Comparison of ENCODE assay signal across 8 cellular contexts in genomic region chr1:66351913-66352312, GRCh38.
DNase-seq lines count a peak whose midpoint lies in the region; ATAC-seq and TF ChIP-seq lines count a peak whose summit lies in the region.

No MANE protein-coding gene starts in this region.

- H3K27me3 ChIP-seq in transverse colon (no peaks in the 10 kb centered on the region), tibial artery (no peaks in the 10 kb centered on the region)

- intact Hi-C loops in transverse colon (cut with DNase I; ENCODE audit: low total_unique reads): no loop called here
- intact Hi-C loops in tibial artery (cut with DNase I; ENCODE audit: low total_unique reads): loop anchor here (10.0 kb wide), 1 partner anchor 93 kb away; no protein-coding TSS in a partner anchor

- peak overlapping the region; percentile 56 for H3K4me3 ChIP-seq in GM12865 (ENCODE audit: low read depth, low read length)
- no peak overlapping the region for H3K4me3 ChIP-seq in transverse colon
- H3K4me3 ChIP-seq in tibial artery: no peak overlapping the region

- in situ Hi-C loops in transverse colon (cut with MboI; ENCODE audit: low pct_ligation_motif_present in 1 of 4, low pct_unique_long_range_greater_than_20kb in 1 of 4, low sequenced_read_pairs in 3 of 4): no loop called here

- no peak for TF ChIP-seq POLR2A in transverse colon (IDR thresholded peaks at IDR 0.05)

- DNase-seq in GM12865 (ENCODE audit: low read depth) (peak; percentile 84), NCI-H187 treated with DMSO at 0.1 percent for 48 hours (lab: John Stamatoyannopoulos, UW) (peak; percentile 80), transverse colon (no peak), NCI-H345 (lab: John Stamatoyannopoulos, UW) (no peak), tibial artery (no peak), GM19238 (ENCODE audit: insufficient read length, low spot score) (no peak)
- DNase-seq in effector CD4-positive, alpha-beta T cell: peak; percentile 39

- 81 to 88% methylated on average over 3 of the region's 3 CpGs for WGBS in transverse colon (ENCODE audit: low coverage in 1 of 2), 2 donors

- H3K9me3 ChIP-seq in transverse colon (no peaks in the 10 kb centered on the region), tibial artery (no peaks in the 10 kb centered on the region)

- no peak for TF ChIP-seq CTCF in GM12865 (IDR thresholded peaks at IDR 0.05; ENCODE audit: insufficient read depth, low read depth, low read length, missing control alignments)
- no peak for TF ChIP-seq CTCF in transverse colon (IDR thresholded peaks at IDR 0.05)
- no peak for TF ChIP-seq CTCF in tibial artery (IDR thresholded peaks at IDR 0.05)

- TF ChIP-seq EP300 in transverse colon (IDR thresholded peaks at IDR 0.05; ENCODE audit: low read depth): no peak

- no peaks in the 10 kb centered on the region for H3K36me3 ChIP-seq in transverse colon
- H3K36me3 ChIP-seq in tibial artery: peaks cover 0 to 7% (median 0%) of the 10 kb centered on the region in 3 donors

- H3K4me1 ChIP-seq in transverse colon: peaks cover 0 to 61% (median 15%) of the 10 kb centered on the region in 4 donors
- H3K4me1 ChIP-seq in tibial artery: peaks cover 0 to 61% (median 30%) of the 10 kb centered on the region in 4 donors

- H3K27ac ChIP-seq in transverse colon (peak overlapping the region; percentile 44 to 71 (median 56)), tibial artery (no peak overlapping the region)

- ATAC-seq in GM21717 (IDR thresholded peaks at IDR 0.05; ENCODE audit: unreplicated experiment): peak; percentile 30

Comparison
In these comparisons a context has a peak if more than half of its experiments do, and no peak if none do; other contexts are left out.
1. DNase-seq: peak in GM12865 (single experiment), NCI-H187 treated with DMSO at 0.1 percent for 48 hours (single experiment) and effector CD4-positive, alpha-beta T cell (single experiment); none in transverse colon (single experiment), NCI-H345 (single experiment), tibial artery (0 of 2) and GM19238 (single experiment).
2. H3K27ac ChIP-seq: peak in transverse colon (4 of 4); none in tibial artery (0 of 2).